Comparison of ENCODE assay signal across 8 cellular contexts in the genomic region with DNA sequence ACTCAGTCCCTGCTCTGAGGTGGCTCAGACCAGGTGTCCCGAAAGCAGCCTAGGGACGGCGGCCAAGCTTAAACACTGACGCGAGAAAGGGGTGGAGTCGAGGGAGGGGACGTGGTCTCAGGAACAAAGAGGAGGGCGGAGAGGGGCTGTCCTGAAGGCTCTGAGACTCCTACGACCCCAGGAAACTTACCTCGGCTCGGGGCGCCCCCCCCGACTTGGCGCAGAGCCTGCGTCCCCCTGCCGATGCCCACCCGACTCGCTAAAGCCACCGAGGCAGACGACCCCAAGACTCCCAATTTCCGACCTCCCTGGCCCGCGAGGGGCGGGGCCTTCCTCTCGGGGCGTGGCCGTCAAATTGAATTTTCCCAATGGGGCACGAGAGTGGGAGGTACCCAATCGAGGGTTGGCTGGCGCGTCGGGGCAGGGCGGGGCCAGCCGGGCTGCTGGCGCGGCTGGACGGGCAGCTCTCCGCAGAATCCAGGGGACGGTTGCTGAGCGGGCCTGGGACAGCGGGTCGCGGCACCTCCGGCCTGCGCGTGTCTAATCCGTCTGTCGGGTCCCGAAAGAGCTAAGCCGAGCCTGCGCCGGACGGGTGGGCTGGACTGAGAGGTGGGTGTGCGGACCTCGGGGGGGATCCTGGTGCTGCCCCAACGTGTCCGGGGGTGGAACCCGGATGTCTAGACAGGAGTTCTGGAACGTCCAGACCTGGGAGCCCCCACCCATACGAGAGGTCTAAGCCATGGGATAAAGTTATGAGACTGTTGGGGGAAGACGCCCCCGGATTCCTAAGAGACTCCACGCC. TPM values are rescaled to one million over a fixed set of nuclear protein-coding genes. Genes with fewer than 3 reads are reported as not detected.
DNase-seq lines count a peak whose midpoint lies in the region; ATAC-seq and TF ChIP-seq lines count a peak whose summit lies in the region.

TSS of gene SMTN (plus strand) at position 471 of the 802 bp plus-strand sequence. CDS start 1,941 bp downstream, outside the sequence.

- H3K27ac ChIP-seq in DND-41 (ENCODE audit: low read length) = peak within 1 kb of the TSS; percentile 78
- peak within 1 kb of the TSS; percentile 89 to 96 (median 95) for H3K27ac ChIP-seq in stomach

- H3K4me1 Mint-ChIP-seq in neural crest cell = peaks cover 42% of the 10 kb centered on the region

- H3K4me3 ChIP-seq in DND-41 (ENCODE audit: low read depth in 1 of 2, low read length in 2 of 2) (peak within 1 kb of the TSS; percentile 45 to 87), stomach (peak within 1 kb of the TSS; percentile 53 to 77 (median 62))

- H3K36me3 ChIP-seq in DND-41 (ENCODE audit: insufficient read depth, low read length) (peaks cover 6% of the 10 kb centered on the region; the same call in 1 of the 2 replicates), stomach (no peaks in the 10 kb centered on the region)

- DNase-seq in DND-41 (peak; percentile 94), Kasumi-1 (lab: John Stamatoyannopoulos, UW) (peak; percentile 81 to 83), SHP77 (lab: John Stamatoyannopoulos, UW) (peak; percentile 83 to 86), activated gamma-delta T cell (lab: John Stamatoyannopoulos, UW) (peak; percentile 70), fibroblast of the conjunctiva (ENCODE audit: low read depth) (peak; percentile 72), neural crest cell (ENCODE audit: low read depth, low spot score) (peak; percentile 94), stomach (peak; percentile 96)

- H3K9me3 ChIP-seq in DND-41 (ENCODE audit: insufficient read depth, low read length, severe bottlenecking) = no peaks in the 10 kb centered on the region
- no peaks in the 10 kb centered on the region for H3K9me3 ChIP-seq in stomach

- ATAC-seq in DND-41 (ENCODE audit: insufficient read depth, low read depth) = peak; percentile 71
- peak; percentile 47 for ATAC-seq in GM21825 (IDR thresholded peaks at IDR 0.05; ENCODE audit: unreplicated experiment)

- peak within 1 kb of the TSS; percentile 99 for H3K4me2 ChIP-seq in DND-41 (ENCODE audit: insufficient read depth, low read length)

- H2AFZ ChIP-seq in DND-41 (ENCODE audit: low read depth, low read length) = peak within 1 kb of the TSS; percentile 98

- intact Hi-C loops in stomach (cut with DNase I; ENCODE audit: low total_unique reads) = no loop called here

- TF ChIP-seq CTCF in DND-41 (IDR thresholded peaks at IDR 0.05; ENCODE audit: borderline replicate concordance, extremely low read depth, low read length, poor library complexity, severe bottlenecking) (peak; percentile 31), neural crest cell (conservative IDR thresholded peaks at IDR 0.05) (no peak), stomach (IDR thresholded peaks at IDR 0.05) (no peak)

- no peaks in the 10 kb centered on the region for H3K36me3 Mint-ChIP-seq in neural crest cell (ENCODE audit: low read depth)

- H3K4me3 Mint-ChIP-seq in neural crest cell = peak within 1 kb of the TSS; percentile 97

- peak within 1 kb of the TSS; percentile 68 for H3K9ac ChIP-seq in DND-41 (ENCODE audit: low read depth, low read length)

- H3K27me3 Mint-ChIP-seq in neural crest cell (ENCODE audit: low read depth) = peaks cover 3% of the 10 kb centered on the region

- H4K20me1 ChIP-seq in DND-41 (ENCODE audit: insufficient read depth, low read length) = no peaks in the 10 kb centered on the region; the same call in 1 of the 2 replicates

- TF ChIP-seq EP300 in stomach (IDR thresholded peaks at IDR 0.05) = no peak

- no peaks in the 10 kb centered on the region for H3K27me3 ChIP-seq in DND-41 (ENCODE audit: insufficient read depth, low read length, poor library complexity)
- H3K27me3 ChIP-seq in stomach = no peaks in the 10 kb centered on the region

- WGBS in stomach, 5 donors = 0 to 1% (median 0%) methylated on average over 20 to 63 of the region's 63 CpGs

- H3K4me1 ChIP-seq in DND-41 (ENCODE audit: insufficient read depth, low read length) (peaks cover 51% of the 10 kb centered on the region), stomach (peaks cover 37 to 70% (median 60%) of the 10 kb centered on the region in 4 donors)

- peak within 1 kb of the TSS; percentile 100 for H3K27ac Mint-ChIP-seq in neural crest cell (ENCODE audit: unreplicated experiment)

- H3K79me2 ChIP-seq in DND-41 (ENCODE audit: insufficient read depth, low read length) = peaks cover 23% of the 10 kb centered on the region

- peak in 2 of 4 donors; percentile 94 to 95 for TF ChIP-seq POLR2A in stomach (IDR thresholded peaks at IDR 0.05)

- H3K9me3 Mint-ChIP-seq in neural crest cell = no peaks in the 10 kb centered on the region

RNA-seq across cellular contexts. Expression of gene SMTN, which starts in this region (rescaled TPM):
- total RNA-seq in neural crest cell (53.8 and 55.0 TPM in 2 replicates), stomach (100 to 1,000 TPM; 120 to 607 (median 406) TPM)
- polyA plus RNA-seq in stomach = 100 to 1,000 TPM in 1 of 3 donors, 10 to 100 TPM in 2; 51.5 to 424 (median 78.5) TPM

Comparison
In these comparisons a context has a peak if more than half of its experiments do, and no peak if none do; other contexts are left out.
1. Peak in every context shown above with its lines: DNase-seq, ATAC-seq, H3K4me3 ChIP-seq and H3K27ac ChIP-seq.